ENCODE assay signal across 8 cellular contexts in genomic region chr11:10451399-10452116, GRCh38. TPM values are rescaled to one million over a fixed set of nuclear protein-coding genes. Genes with fewer than 3 reads are reported as not detected.
DNase-seq lines count a peak whose midpoint lies in the region; ATAC-seq, FAIRE-seq and TF ChIP-seq lines count a peak whose summit lies in the region.

No MANE protein-coding gene starts in this region.

- no peaks in the 10 kb centered on the region for H3K36me3 Mint-ChIP-seq in brain
- H3K36me3 Mint-ChIP-seq in nephron (ENCODE audit: low read depth), result no peaks in the 10 kb centered on the region

- H3K27me3 Mint-ChIP-seq in brain (peaks cover 71% of the 10 kb centered on the region), nephron (ENCODE audit: low read depth) (peaks cover 62% of the 10 kb centered on the region)

- no peak for FAIRE-seq in frontal cortex (lab: Jason Lieb, UNC)

- H3K27ac Mint-ChIP-seq in brain (peak overlapping the region in 1 of 5 experiments; percentile 35), nephron (peak overlapping the region in 1 of 3 experiments; percentile 54)

- peaks cover 54% of the 10 kb centered on the region for H3K4me1 Mint-ChIP-seq in brain
- peaks cover 38% of the 10 kb centered on the region for H3K4me1 Mint-ChIP-seq in nephron

- H3K4me3 Mint-ChIP-seq in brain (peak overlapping the region; percentile 49 to 76 (median 69)), nephron (peak overlapping the region; percentile 82 to 85 (median 85))

- DNase-seq in DMS 273 (lab: John Stamatoyannopoulos, UW; ENCODE audit: unreplicated experiment) (peak; percentile 54), NCI-H2107 (lab: John Stamatoyannopoulos, UW) (peak; percentile 71), frontal cortex (ENCODE audit: low spot score in 2 of 2) (no peak), LoVo (ENCODE audit: low spot score) (no peak)

- TF ChIP-seq CTCF in brain (conservative IDR thresholded peaks at IDR 0.05) (no peak), nephron (IDR thresholded peaks at IDR 0.05; ENCODE audit: unreplicated experiment in 3 of 3) (peak in 2 of 3 experiments; percentile 1 to 7)

- peaks cover 0 to 9% (median 0%) of the 10 kb centered on the region in 5 experiments for H3K9me3 Mint-ChIP-seq in brain
- H3K9me3 Mint-ChIP-seq in nephron, result no peaks in the 10 kb centered on the region

- no peak for ATAC-seq in GM21576 (IDR thresholded peaks at IDR 0.05; ENCODE audit: unreplicated experiment)
- no peak for ATAC-seq in HG02938 (IDR thresholded peaks at IDR 0.05; ENCODE audit: unreplicated experiment)

RNA-seq across cellular contexts. Expression of gene AMPD3, which starts 3.5 kb away (rescaled TPM):
- 10.8 TPM for polyA plus RNA-seq in brain (ENCODE audit: insufficient read depth, low read depth, low replicate concordance)
- 0.82 TPM for total RNA-seq in frontal cortex

Comparison
In these comparisons a context has a peak if more than half of its experiments do, and no peak if none do; other contexts are left out.
1. DNase-seq: peak in DMS 273 (single experiment) and NCI-H2107 (single experiment); none in frontal cortex (0 of 2) and LoVo (single experiment).
2. CTCF ChIP-seq: peak in nephron (2 of 3); none in brain (0 of 2).